Comparison of ENCODE assay signal across 7 cellular contexts in the genomic region with DNA sequence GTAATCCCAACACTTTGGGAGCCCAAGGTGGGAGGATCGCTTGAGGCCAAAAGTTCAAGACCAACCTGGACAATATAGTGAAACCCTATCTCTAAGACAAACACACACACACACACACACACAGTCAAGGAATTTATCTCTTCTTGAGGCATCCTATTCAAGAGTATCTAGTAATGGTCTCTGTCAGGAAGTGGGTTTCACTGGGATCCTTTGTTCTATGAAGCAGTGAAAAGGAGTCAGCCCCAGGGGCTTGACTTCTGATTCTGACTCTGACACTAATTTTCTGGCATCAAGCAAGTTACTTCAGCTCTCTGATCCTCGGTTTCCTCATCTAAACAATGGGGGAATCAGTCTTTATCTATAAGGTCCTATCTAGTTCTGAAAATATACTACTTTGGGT.
"Had no signal": no experiment of that assay in that cellular context is flagged by ENCODE, and none has a peak within 500 bp of the region (broad histone marks: within the 10 kb centered on the region; RNA-seq: fewer than 3 reads in every experiment).

No MANE protein-coding gene starts in this region.

- H3K4me1 ChIP-seq: HAP-1 had no signal

- H3K36me3 ChIP-seq: HAP-1 had no signal

- H3K9me3 Mint-ChIP-seq: HFFc6 had no signal

- H3K4me3 Mint-ChIP-seq: HFFc6 had no signal

- ATAC-seq: HCT116 had no signal

- H2AFZ ChIP-seq: GM23248 had no signal

- H3K4me3 ChIP-seq: GM23248, HAP-1 had no signal

- DNase-seq: GM23248, GOT3, HFFc6, IMR-90, KBM-7 had no signal

- H3K27ac Mint-ChIP-seq: HFFc6 had no signal

- H3K9me3 ChIP-seq: HAP-1 had no signal

- H3K27ac ChIP-seq: GM23248 had no signal
